In genomic region chr1:26306290-26307221, GRCh38 we compare ENCODE assay signal across 8 cellular contexts. TPM values are rescaled to one million over a fixed set of nuclear protein-coding genes. Genes with fewer than 3 reads are reported as not detected.
DNase-seq lines count a peak whose midpoint lies in the region; ATAC-seq and TF ChIP-seq lines count a peak whose summit lies in the region.

A gene with protein sequence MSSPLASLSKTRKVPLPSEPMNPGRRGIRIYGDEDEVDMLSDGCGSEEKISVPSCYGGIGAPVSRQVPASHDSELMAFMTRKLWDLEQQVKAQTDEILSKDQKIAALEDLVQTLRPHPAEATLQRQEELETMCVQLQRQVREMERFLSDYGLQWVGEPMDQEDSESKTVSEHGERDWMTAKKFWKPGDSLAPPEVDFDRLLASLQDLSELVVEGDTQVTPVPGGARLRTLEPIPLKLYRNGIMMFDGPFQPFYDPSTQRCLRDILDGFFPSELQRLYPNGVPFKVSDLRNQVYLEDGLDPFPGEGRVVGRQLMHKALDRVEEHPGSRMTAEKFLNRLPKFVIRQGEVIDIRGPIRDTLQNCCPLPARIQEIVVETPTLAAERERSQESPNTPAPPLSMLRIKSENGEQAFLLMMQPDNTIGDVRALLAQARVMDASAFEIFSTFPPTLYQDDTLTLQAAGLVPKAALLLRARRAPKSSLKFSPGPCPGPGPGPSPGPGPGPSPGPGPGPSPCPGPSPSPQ (minus strand): TSS chr1:26306636. CDS start chr1:26302883, 3,753 bp downstream.

- in situ Hi-C loops in GM13976 (cut with MboI; ENCODE audit: low sequenced_read_pairs, unreplicated experiment) = no loop called here

- peak within 1 kb of the TSS in 8 of 10 donors; percentile 11 to 88 (median 54) for H3K27ac ChIP-seq in heart right ventricle
- peak within 1 kb of the TSS; percentile 72 to 80 (median 74) for H3K27ac ChIP-seq in upper lobe of left lung

- no peak for TF ChIP-seq EP300 in upper lobe of left lung (IDR thresholded peaks at IDR 0.05)

- peak within 1 kb of the TSS; percentile 98 for H3K4me3 Mint-ChIP-seq in activated naive CD8-positive, alpha-beta T cell treated with anti-CD3 and anti-CD28 coated beads, Interleukin-2, amount 50 U/mL, for 24 hours

- intact Hi-C loops in heart right ventricle (cut with DNase I) = loop anchor here in 1 of 10 donors (1.0 kb wide), 1 partner anchor 73 kb away; no protein-coding TSS in a partner anchor
- intact Hi-C loops in posterior cingulate gyrus (cut with DNase I) = no loop called here

- WGBS in heart right ventricle, 2 donors = 4% methylated on average over 51 of the region's 51 CpGs
- 5 to 15% methylated on average over 9 to 23 of the region's 51 CpGs for WGBS in upper lobe of left lung, 2 donors

- H3K4me1 Mint-ChIP-seq in activated naive CD8-positive, alpha-beta T cell treated with anti-CD3 and anti-CD28 coated beads, Interleukin-2, amount 50 U/mL, for 24 hours = peaks cover 38% of the 10 kb centered on the region

- H3K27me3 ChIP-seq in heart right ventricle (no peaks in the 10 kb centered on the region), upper lobe of left lung (no peaks in the 10 kb centered on the region)

- H3K27me3 Mint-ChIP-seq in activated naive CD8-positive, alpha-beta T cell treated with anti-CD3 and anti-CD28 coated beads, Interleukin-2, amount 50 U/mL, for 24 hours = no peaks in the 10 kb centered on the region

- no peaks in the 10 kb centered on the region for H3K36me3 Mint-ChIP-seq in activated naive CD8-positive, alpha-beta T cell treated with anti-CD3 and anti-CD28 coated beads, Interleukin-2, amount 50 U/mL, for 24 hours (ENCODE audit: low read depth)

- H3K9me3 ChIP-seq in heart right ventricle (no peaks in the 10 kb centered on the region), upper lobe of left lung (no peaks in the 10 kb centered on the region)

- H3K4me1 ChIP-seq in heart right ventricle = peaks cover 6 to 64% (median 24%) of the 10 kb centered on the region in 9 donors
- H3K4me1 ChIP-seq in upper lobe of left lung = peaks cover 13 to 22% (median 14%) of the 10 kb centered on the region in 4 donors

- ATAC-seq in HG02852 (IDR thresholded peaks at IDR 0.05; ENCODE audit: unreplicated experiment) = peak; percentile 98
- ATAC-seq in activated naive CD8-positive, alpha-beta T cell treated with anti-CD3 and anti-CD28 coated beads, Interleukin-2, amount 50 U/mL, for 24 hours = peak; percentile 99
- ATAC-seq in heart right ventricle = peak; percentile 93 to 98 (median 96)
- peak; percentile 95 to 97 for ATAC-seq in upper lobe of left lung (ENCODE audit: low FRiP score in 2 of 2)

- peak; percentile 99 for DNase-seq in GM13976 (ENCODE audit: low spot score)
- DNase-seq in NCI-H1436 treated with DMSO at 0.1 percent for 48 hours (lab: John Stamatoyannopoulos, UW) = peak; percentile 84
- peak; percentile 91 for DNase-seq in T follicular helper cell (ENCODE audit: low read depth)
- peak; percentile 92 for DNase-seq in activated naive CD8-positive, alpha-beta T cell treated with anti-CD3 and anti-CD28 coated beads, Interleukin-2, amount 50 U/mL, for 24 hours
- peak; percentile 85 to 92 for DNase-seq in heart right ventricle
- peak; percentile 62 to 98 (median 92) for DNase-seq in posterior cingulate gyrus
- peak; percentile 93 to 97 for DNase-seq in upper lobe of left lung

- H3K36me3 ChIP-seq in heart right ventricle (no peaks in the 10 kb centered on the region), upper lobe of left lung (no peaks in the 10 kb centered on the region)

- no peaks in the 10 kb centered on the region for H3K9me3 Mint-ChIP-seq in activated naive CD8-positive, alpha-beta T cell treated with anti-CD3 and anti-CD28 coated beads, Interleukin-2, amount 50 U/mL, for 24 hours

- peak within 1 kb of the TSS; percentile 97 for H3K27ac Mint-ChIP-seq in activated naive CD8-positive, alpha-beta T cell treated with anti-CD3 and anti-CD28 coated beads, Interleukin-2, amount 50 U/mL, for 24 hours

- H3K4me3 ChIP-seq in heart right ventricle (peak within 1 kb of the TSS; percentile 56 to 78 (median 64)), upper lobe of left lung (peak within 1 kb of the TSS; percentile 60 to 89 (median 74))

- TF ChIP-seq CTCF in GM13976 (IDR thresholded peaks at IDR 0.05; ENCODE audit: borderline replicate concordance, control extremely low read depth, extremely low read depth, insufficient read depth, missing control alignments) (no peak), heart right ventricle (IDR thresholded peaks at IDR 0.05) (no peak), upper lobe of left lung (IDR thresholded peaks at IDR 0.05) (no peak)

- peak in 1 of 4 donors; percentile 62 for TF ChIP-seq POLR2A in upper lobe of left lung (IDR thresholded peaks at IDR 0.05)

RNA-seq across cellular contexts. Expression of the gene that starts here (rescaled TPM):
- total RNA-seq in heart right ventricle (10 to 100 TPM in 2 of 10 donors, 1 to 10 TPM in 8; 5.4 to 14.1 (median 7.1) TPM), upper lobe of left lung (100 to 1,000 TPM in 2 of 6 donors, 10 to 100 TPM in 4; 25.7 to 194 (median 62.5) TPM)
- 10 to 100 TPM; 12.3 to 20.2 TPM for polyA plus RNA-seq in heart right ventricle

Comparison
In these comparisons a context has a peak if more than half of its experiments do, and no peak if none do; other contexts are left out.
1. Peak in every context shown above with its lines: DNase-seq, ATAC-seq, H3K4me3 ChIP-seq and H3K27ac ChIP-seq.